ENCODE assay signal across 9 cellular contexts in genomic region chr16:19138601-19139000, GRCh38. TPM values are rescaled to one million over a fixed set of nuclear protein-coding genes. Genes with fewer than 3 reads are reported as not detected.
A peak's percentile ranks its signal among the peaks of the same experiment; 100 is the strongest.
DNase-seq lines count a peak whose midpoint lies in the region; ATAC-seq and TF ChIP-seq lines count a peak whose summit lies in the region.
"Had no signal": no experiment of that assay in that cellular context is flagged by ENCODE, and none has a peak within 500 bp of the region (broad histone marks: within the 10 kb centered on the region; RNA-seq: fewer than 3 reads in every experiment).

No MANE protein-coding gene starts in this region.

- no peaks in the 10 kb centered on the region for H3K36me3 Mint-ChIP-seq in T-cell
- no peaks in the 10 kb centered on the region for H3K36me3 Mint-ChIP-seq in activated naive CD4-positive, alpha-beta T cell treated with anti-CD3 and anti-CD28 coated beads, Interleukin-2, amount 50 U/mL, for 72 hours

- no peak overlapping the region for H3K4me3 Mint-ChIP-seq in T-cell

- 7 to 25% methylated on average over 4 of the region's 4 CpGs for WGBS in sigmoid colon, 2 donors

- H3K4me3 ChIP-seq in PC-9 = no peak overlapping the region
- H3K4me3 ChIP-seq in sigmoid colon = no peak overlapping the region
- H3K4me3 ChIP-seq: coronary artery had no signal

- H2AFZ ChIP-seq in PC-9 = no peak overlapping the region

- no peaks in the 10 kb centered on the region for H3K4me1 Mint-ChIP-seq in T-cell

- BruUV-seq in PC-9 (replicated peaks; lab: Mats Ljungman, UMichigan) = no TSS peak

- H3K27me3 Mint-ChIP-seq in T-cell = peaks cover 14 to 19% of the 10 kb centered on the region in 2 donors

- H3K27ac ChIP-seq in PC-9 (peak overlapping the region; percentile 92; the same call in 1 of the 2 replicates), foreskin keratinocyte (peak overlapping the region; percentile 20), sigmoid colon (peak overlapping the region in 3 of 4 donors; percentile 0 to 71 (median 43))

- H3K4me1 ChIP-seq in PC-9 (replicated peaks; ENCODE audit: insufficient read depth) = peaks cover 59% of the 10 kb centered on the region
- peaks cover 45% of the 10 kb centered on the region for H3K4me1 ChIP-seq in foreskin keratinocyte
- peaks cover 0 to 45% (median 35%) of the 10 kb centered on the region in 4 donors for H3K4me1 ChIP-seq in sigmoid colon

- TF ChIP-seq EP300 in sigmoid colon (IDR thresholded peaks at IDR 0.05) = no peak

- H3K27ac Mint-ChIP-seq in T-cell = no peak overlapping the region
- H3K27ac Mint-ChIP-seq in activated naive CD4-positive, alpha-beta T cell treated with anti-CD3 and anti-CD28 coated beads, Interleukin-2, amount 50 U/mL, for 72 hours = no peak overlapping the region

- no peaks in the 10 kb centered on the region for H3K9me2 ChIP-seq in PC-9 (ENCODE audit: insufficient read depth)

- H3K27me3 ChIP-seq in PC-9 (ENCODE audit: insufficient read depth, low read depth) (no peaks in the 10 kb centered on the region), foreskin keratinocyte (no peaks in the 10 kb centered on the region), sigmoid colon (no peaks in the 10 kb centered on the region)

- TF ChIP-seq POLR2A in sigmoid colon (IDR thresholded peaks at IDR 0.05) = no peak

- CTCF ChIA-PET in PC-9 (lab: Charles Lee) = interaction anchor here (0.6 to 1.7 kb wide), 4 partner anchors 23 to 53 kb away, joined by 3 to 5 read pairs (median 4); no protein-coding TSS in a partner anchor
- CTCF ChIA-PET in T-cell (lab: Charles Lee) = no interaction called here

- peak; percentile 41 for ATAC-seq in foreskin keratinocyte
- ATAC-seq in T-cell (replicated peaks in 1 of 4) = no peak
- no peak for ATAC-seq in activated naive CD4-positive, alpha-beta T cell treated with anti-CD3 and anti-CD28 coated beads, Interleukin-2, amount 50 U/mL, for 72 hours
- ATAC-seq in HG02588 (IDR thresholded peaks at IDR 0.05; ENCODE audit: unreplicated experiment) = no peak

- no peaks in the 10 kb centered on the region for H4K20me1 ChIP-seq in PC-9 (ENCODE audit: insufficient read depth)

- peak overlapping the region; percentile 49 for H3K4me2 ChIP-seq in PC-9

- H3K36me3 ChIP-seq in PC-9 (ENCODE audit: low read depth) (no peaks in the 10 kb centered on the region), sigmoid colon (no peaks in the 10 kb centered on the region)

- no peaks in the 10 kb centered on the region for H3K9me3 Mint-ChIP-seq in T-cell
- H3K9me3 Mint-ChIP-seq in activated naive CD4-positive, alpha-beta T cell treated with anti-CD3 and anti-CD28 coated beads, Interleukin-2, amount 50 U/mL, for 72 hours = no peaks in the 10 kb centered on the region

- intact Hi-C loops in PC-9 (cut with micrococcal nuclease; ENCODE audit: unreplicated experiment) = no loop called here
- intact Hi-C loops in sigmoid colon (cut with DNase I) = no loop called here

- peaks cover 42% of the 10 kb centered on the region for H3F3A ChIP-seq in PC-9 (ENCODE audit: insufficient read depth, low read depth)

- H3K9me3 ChIP-seq in PC-9 (ENCODE audit: insufficient read depth, low read depth) (no peaks in the 10 kb centered on the region), sigmoid colon (no peaks in the 10 kb centered on the region)

- TF ChIP-seq CTCF in PC-9 (conservative IDR thresholded peaks at IDR 0.05) (no peak), foreskin keratinocyte (conservative IDR thresholded peaks at IDR 0.05) (no peak), sigmoid colon (IDR thresholded peaks at IDR 0.05) (no peak)

- no peaks in the 10 kb centered on the region; the same call in 1 of the 2 replicates for H3K79me2 ChIP-seq in PC-9 (ENCODE audit: low read depth)

- POLR2A ChIA-PET in PC-9 (lab: Charles Lee; ENCODE audit: unreplicated experiment) (interaction anchor here (0.6 to 0.8 kb wide), 9 partner anchors 24 to 255 kb away, joined by 3 to 25 read pairs (median 5); partner anchors contain the start of genes COQ7 and ITPRIPL2), T-cell (lab: Charles Lee) (no interaction called here)

- DNase-seq in H4 (ENCODE audit: low spot score) = peak; percentile 93
- peak; percentile 82 to 84 for DNase-seq in PC-9
- peak; percentile 80 to 85 for DNase-seq in foreskin keratinocyte
- DNase-seq in sigmoid colon = peak; percentile 94
- DNase-seq in T-cell = no peak
- no peak for DNase-seq in activated naive CD4-positive, alpha-beta T cell treated with anti-CD3 and anti-CD28 coated beads, Interleukin-2, amount 50 U/mL, for 72 hours (ENCODE audit: low spot score in 2 of 2)
- no peak for DNase-seq in T-helper 1 cell

RNA-seq across cellular contexts. Expression of gene ITPRIPL2, which starts 24.8 kb away (rescaled TPM):
- 8.2 and 8.7 TPM in 2 replicates for total RNA-seq in H4 (2014; rRNA removed; shearing (Covaris generic))
- total RNA-seq in PC-9 (2021) = 117 and 142 TPM in 2 replicates
- total RNA-seq in foreskin keratinocyte = 15.2 and 18.1 TPM in 2 replicates
- polyA plus RNA-seq in foreskin keratinocyte = 3.3 and 3.5 TPM in 2 replicates
- 10 to 100 TPM; 28.1 to 61.6 (median 44.2) TPM for total RNA-seq in sigmoid colon
- polyA plus RNA-seq in sigmoid colon = 1 to 10 TPM; 5.5 to 9.9 (median 8.4) TPM
- 1 to 10 TPM in 4 of 5 donors, under 1 TPM in 1; 0.53 to 2.7 (median 1.7) TPM for total RNA-seq in T-cell
- 1 to 10 TPM; 1.3 to 1.8 TPM for total RNA-seq in activated naive CD4-positive, alpha-beta T cell treated with anti-CD3 and anti-CD28 coated beads, Interleukin-2, amount 50 U/mL, for 72 hours

RNA-seq across cellular contexts. Expression of gene SYT17, which starts 29.4 kb away (rescaled TPM):
- 2.1 and 3.2 TPM in 2 replicates for total RNA-seq in H4 (2014; rRNA removed; shearing (Covaris generic))
- 36.6 and 45.2 TPM in 2 replicates for total RNA-seq in PC-9 (2021)
- total RNA-seq in foreskin keratinocyte = 0.14 and 0.20 TPM in 2 replicates
- polyA plus RNA-seq in foreskin keratinocyte = 0.08 and 0.22 TPM in 2 replicates
- 1 to 10 TPM in 3 of 4 donors, under 1 TPM in 1; 0.68 to 2.5 (median 1.8) TPM for total RNA-seq in sigmoid colon
- 1 to 10 TPM; 2.2 to 7.6 (median 4.2) TPM for polyA plus RNA-seq in sigmoid colon
- 1 to 10 TPM in 1 of 5 donors, under 1 TPM in 2, not detected in 2; 0.23 to 1.4 (median 0.38) TPM for total RNA-seq in T-cell
- not detected for total RNA-seq in activated naive CD4-positive, alpha-beta T cell treated with anti-CD3 and anti-CD28 coated beads, Interleukin-2, amount 50 U/mL, for 72 hours

Comparison
In these comparisons a context has a peak if more than half of its experiments do, and no peak if none do; other contexts are left out.
1. DNase-seq: peak in H4 (single experiment), PC-9 (2 of 2), foreskin keratinocyte (2 of 2) and sigmoid colon (single experiment); none in T-cell (0 of 34), activated naive CD4-positive, alpha-beta T cell treated with anti-CD3 and anti-CD28 coated beads, Interleukin-2, amount 50 U/mL, for 72 hours (0 of 2) and T-helper 1 cell (0 of 5).
2. H3K27ac ChIP-seq: peak in every context shown above with its lines; median percentile 92 in PC-9; 43 in sigmoid colon; 20 in foreskin keratinocyte.